Comparison of ENCODE assay signal across 8 cellular contexts in the genomic region with DNA sequence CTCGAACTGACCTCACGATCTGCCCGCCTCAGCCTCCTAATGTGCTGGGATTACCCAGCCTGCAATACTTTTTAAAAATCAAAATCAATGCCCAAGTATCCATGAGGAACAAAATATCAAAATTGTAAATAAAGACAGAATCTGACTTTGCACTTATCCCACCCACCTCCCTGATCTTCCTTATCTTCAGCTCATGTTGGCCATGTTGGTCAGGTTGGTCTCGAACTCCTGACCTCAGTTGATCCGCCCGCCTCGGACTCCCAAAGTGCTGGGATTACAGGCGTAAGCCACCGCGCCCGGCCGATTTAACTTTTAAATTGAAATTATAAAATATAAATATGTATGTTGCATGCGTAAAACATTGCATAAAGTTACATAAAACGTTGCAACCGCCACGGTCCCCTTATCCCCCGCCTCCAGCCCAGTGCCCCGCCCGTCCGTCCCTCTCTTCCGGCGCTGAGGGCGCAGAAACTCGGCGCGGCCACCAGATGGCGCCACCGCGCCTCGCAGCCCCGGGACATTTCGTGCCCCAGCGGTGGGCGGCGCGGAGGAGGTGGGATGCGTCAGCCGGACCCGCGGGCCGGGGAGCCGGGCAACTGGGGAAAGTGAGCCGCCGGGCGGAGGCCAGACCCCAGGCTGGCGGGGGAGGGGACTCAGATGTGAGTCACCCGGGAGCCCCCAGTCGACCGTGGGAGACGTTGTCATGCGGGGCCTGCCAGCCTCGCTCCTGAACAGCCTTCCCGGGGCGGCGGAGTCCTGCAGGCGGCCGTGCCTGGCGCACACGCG. TPM values are rescaled to one million over a fixed set of nuclear protein-coding genes. Genes with fewer than 3 reads are reported as not detected.
DNase-seq lines count a peak whose midpoint lies in the region; ATAC-seq and TF ChIP-seq lines count a peak whose summit lies in the region.

No MANE protein-coding gene starts in this region.

- peaks cover 28% of the 10 kb centered on the region for H3K36me3 Mint-ChIP-seq in activated T-helper 2 cell treated with anti-CD3 and anti-CD28 coated beads, Interferon-gamma antibody, Interleukin-2, Interleukin-4, amounts not matched to agents 10 μg/mL and 5 μg/mL and 100 μg/mL, durations not matched to agents 14 hours and 24 hours and 36 hours (ENCODE audit: low read depth)
- no peaks in the 10 kb centered on the region for H3K36me3 Mint-ChIP-seq in nephron (ENCODE audit: low read depth)

- H3K27ac Mint-ChIP-seq in activated T-helper 2 cell treated with anti-CD3 and anti-CD28 coated beads, Interferon-gamma antibody, Interleukin-2, Interleukin-4, amounts not matched to agents 10 μg/mL and 5 μg/mL and 100 μg/mL, durations not matched to agents 14 hours and 24 hours and 36 hours = peak overlapping the region; percentile 79
- H3K27ac Mint-ChIP-seq in nephron = no peak overlapping the region

- H3K4me3 ChIP-seq in fibroblast of pulmonary artery (replicated peaks; ENCODE audit: low read depth, low read length) = peak overlapping the region; percentile 99

- peaks cover 11% of the 10 kb centered on the region for H3K4me1 Mint-ChIP-seq in activated T-helper 2 cell treated with anti-CD3 and anti-CD28 coated beads, Interferon-gamma antibody, Interleukin-2, Interleukin-4, amounts not matched to agents 10 μg/mL and 5 μg/mL and 100 μg/mL, durations not matched to agents 14 hours and 24 hours and 36 hours (ENCODE audit: low read depth)
- peaks cover 22% of the 10 kb centered on the region for H3K4me1 Mint-ChIP-seq in nephron

- H3K4me3 Mint-ChIP-seq in activated T-helper 2 cell treated with anti-CD3 and anti-CD28 coated beads, Interferon-gamma antibody, Interleukin-2, Interleukin-4, amounts not matched to agents 10 μg/mL and 5 μg/mL and 100 μg/mL, durations not matched to agents 14 hours and 24 hours and 36 hours (ENCODE audit: low read depth) = peak overlapping the region; percentile 84
- H3K4me3 Mint-ChIP-seq in nephron = peak overlapping the region; percentile 68 to 75 (median 70)

- peak; percentile 54 for TF ChIP-seq CTCF in fibroblast of pulmonary artery (IDR thresholded peaks at IDR 0.05; ENCODE audit: low read length, missing control alignments)
- peak; percentile 98 to 99 (median 99) for TF ChIP-seq CTCF in nephron (IDR thresholded peaks at IDR 0.05; ENCODE audit: unreplicated experiment in 3 of 3)

- intact Hi-C loops in activated T-helper 2 cell treated with anti-CD3 and anti-CD28 coated beads, Interferon-gamma antibody, Interleukin-2, Interleukin-4, amounts not matched to agents 10 μg/mL and 5 μg/mL and 100 μg/mL, durations not matched to agents 14 hours and 24 hours and 36 hours (cut with micrococcal nuclease) = loop anchor here (1.0 kb wide), 3 partner anchors 105 to 163 kb away; no protein-coding TSS in a partner anchor

- DNase-seq in AG08395 (ENCODE audit: low spot score) (peak; percentile 86), HuH-7 (ENCODE audit: low spot score) (peak; percentile 87), RPMI7951 (ENCODE audit: low read depth) (peak; percentile 87), fibroblast of pulmonary artery (ENCODE audit: low read depth) (peak; percentile 89)
- DNase-seq in activated T-helper 2 cell treated with anti-CD3 and anti-CD28 coated beads, Interferon-gamma antibody, Interleukin-2, Interleukin-4, amounts not matched to agents 10 μg/mL and 5 μg/mL and 100 μg/mL, durations not matched to agents 14 hours and 24 hours and 36 hours (ENCODE audit: low spot score) = peak; percentile 84
- peak; percentile 91 for DNase-seq in stimulated activated naive CD4-positive, alpha-beta T cell treated with Interleukin-2 at 50 U/mL for 16 hours (lab: John Stamatoyannopoulos, UW)

- peak; percentile 26 for ATAC-seq in GM18909 (IDR thresholded peaks at IDR 0.05; ENCODE audit: poor library complexity, unreplicated experiment)

- H3K9me3 Mint-ChIP-seq in activated T-helper 2 cell treated with anti-CD3 and anti-CD28 coated beads, Interferon-gamma antibody, Interleukin-2, Interleukin-4, amounts not matched to agents 10 μg/mL and 5 μg/mL and 100 μg/mL, durations not matched to agents 14 hours and 24 hours and 36 hours = no peaks in the 10 kb centered on the region
- no peaks in the 10 kb centered on the region for H3K9me3 Mint-ChIP-seq in nephron

- H3K27me3 Mint-ChIP-seq in activated T-helper 2 cell treated with anti-CD3 and anti-CD28 coated beads, Interferon-gamma antibody, Interleukin-2, Interleukin-4, amounts not matched to agents 10 μg/mL and 5 μg/mL and 100 μg/mL, durations not matched to agents 14 hours and 24 hours and 36 hours (ENCODE audit: low read depth) = peaks cover 3% of the 10 kb centered on the region
- H3K27me3 Mint-ChIP-seq in nephron (ENCODE audit: low read depth) = peaks cover 28% of the 10 kb centered on the region

RNA-seq across cellular contexts. Expression of gene GADD45B, which starts 1.5 kb away (rescaled TPM):
- 23.5 and 28.4 TPM in 2 replicates for total RNA-seq in RPMI7951 (2014; rRNA removed; shearing (Covaris generic))
- total RNA-seq in activated T-helper 2 cell treated with anti-CD3 and anti-CD28 coated beads, Interferon-gamma antibody, Interleukin-2, Interleukin-4, amounts not matched to agents 10 μg/mL and 5 μg/mL and 100 μg/mL, durations not matched to agents 14 hours and 24 hours and 36 hours = 90.7 and 95.2 TPM in 2 replicates

RNA-seq across cellular contexts. Expression of gene LMNB2, which starts 17.7 kb away (rescaled TPM):
- total RNA-seq in RPMI7951 (2014; rRNA removed; shearing (Covaris generic)) = 63.8 and 108 TPM in 2 replicates
- total RNA-seq in activated T-helper 2 cell treated with anti-CD3 and anti-CD28 coated beads, Interferon-gamma antibody, Interleukin-2, Interleukin-4, amounts not matched to agents 10 μg/mL and 5 μg/mL and 100 μg/mL, durations not matched to agents 14 hours and 24 hours and 36 hours = 111 and 115 TPM in 2 replicates

RNA-seq across cellular contexts. Expression of gene TIMM13, which starts 47.0 kb away (rescaled TPM):
- total RNA-seq in RPMI7951 (2014; rRNA removed; shearing (Covaris generic)) = 47.9 and 71.4 TPM in 2 replicates
- total RNA-seq in activated T-helper 2 cell treated with anti-CD3 and anti-CD28 coated beads, Interferon-gamma antibody, Interleukin-2, Interleukin-4, amounts not matched to agents 10 μg/mL and 5 μg/mL and 100 μg/mL, durations not matched to agents 14 hours and 24 hours and 36 hours = 139 and 145 TPM in 2 replicates

Comparison
In these comparisons a context has a peak if more than half of its experiments do, and no peak if none do; other contexts are left out.
1. Peak in every context shown above with its lines: DNase-seq, ATAC-seq and H3K4me3 ChIP-seq.